ENCODE assay signal across 8 cellular contexts in the genomic region with DNA sequence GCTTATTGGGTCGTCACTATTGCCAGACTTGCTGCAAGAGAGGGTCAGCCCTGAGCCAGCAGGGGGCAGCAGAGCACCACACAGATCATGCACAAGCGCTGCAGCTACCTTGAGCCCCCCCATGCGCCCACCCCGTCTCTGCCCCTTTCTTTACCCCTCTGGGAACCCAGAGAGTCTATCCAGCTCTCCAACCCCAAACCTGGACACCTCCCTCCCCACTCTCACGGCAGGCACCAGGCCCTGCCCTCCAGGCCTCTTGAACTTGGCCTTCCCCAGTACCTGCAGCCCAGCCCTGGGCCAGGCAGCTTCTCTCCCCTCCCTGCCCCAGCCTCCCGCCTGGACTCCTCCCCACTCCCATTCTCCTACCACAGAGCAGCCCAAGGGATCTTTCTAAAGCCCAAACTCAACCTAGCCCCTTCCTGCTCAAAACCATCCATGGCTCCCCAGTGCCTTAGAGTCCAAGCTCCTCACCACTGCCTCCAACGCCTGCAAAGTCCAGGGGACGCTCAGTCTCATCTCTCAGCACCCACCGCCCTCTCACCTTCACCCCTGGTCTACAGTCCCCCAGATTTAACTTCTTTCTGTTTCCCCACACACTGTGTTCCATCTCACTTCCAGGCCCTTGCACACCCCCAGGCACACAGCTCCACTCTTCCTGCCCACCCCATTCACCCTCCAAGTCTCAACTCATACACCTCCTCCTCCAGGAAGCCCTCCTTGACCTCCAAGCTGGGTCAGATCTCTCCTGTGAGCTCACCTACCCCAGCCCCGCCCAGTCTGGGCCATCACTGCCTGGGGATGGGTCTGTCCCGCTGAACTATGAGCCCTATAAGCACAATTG. TPM values are rescaled to one million over a fixed set of nuclear protein-coding genes. Genes with fewer than 3 reads are reported as not detected.
A peak's percentile ranks its signal among the peaks of the same experiment; 100 is the strongest.
DNase-seq lines count a peak whose midpoint lies in the region; ATAC-seq, FAIRE-seq and TF ChIP-seq lines count a peak whose summit lies in the region.

No MANE protein-coding gene starts in this region.

- in situ Hi-C loops in HepG2 (cut with HindIII; ENCODE audit: extremely low pct_ligation_motif_present, low pct_unique_long_range_greater_than_20kb) = loop anchor here (5.0 kb wide), 3 partner anchors 33 to 158 kb away; a partner anchor contains a TSS

- TF ChIP-seq RAD21 in HepG2 (CRISPR knock-in tag; IDR thresholded peaks at IDR 0.05) = peak; percentile 93

- H3K36me3 ChIP-seq in HepG2 (replicated peaks in 1 of 2; ENCODE audit: control insufficient read depth in 1 of 2, insufficient read depth in 2 of 2, low read length in 2 of 2) = no peaks in the 10 kb centered on the region

- no peak for TF ChIP-seq POLR2A in HepG2 (IDR thresholded peaks at IDR 0.05; ENCODE audit: insufficient read depth in 1 of 2, low read depth in 2 of 2, low read length in 2 of 2)

- POLR2A ChIA-PET in HepG2 (lab: Yijun Ruan, JAX) = interaction anchor here (0.7 to 1.9 kb wide), 5 partner anchors 28 to 89 kb away, joined by 3 to 7 read pairs (median 6); no protein-coding TSS in a partner anchor

- no peaks in the 10 kb centered on the region for H3K27me3 ChIP-seq in HepG2 (ENCODE audit: control insufficient read depth in 1 of 2, insufficient read depth in 2 of 2, low read length in 2 of 2)

- no peaks in the 10 kb centered on the region for H4K20me1 ChIP-seq in HepG2 (ENCODE audit: insufficient read depth, low read length)

- H3K9me3 ChIP-seq in HepG2 (ENCODE audit: low read length) = no peaks in the 10 kb centered on the region

- BruUV-seq in HepG2 (replicated peaks; lab: Mats Ljungman, UMichigan) = no TSS peak

- no peak overlapping the region for H3K27ac ChIP-seq in HepG2 (ENCODE audit: extremely low read length, insufficient read depth, low read length)

- no peak overlapping the region for H3K9ac ChIP-seq in HepG2 (ENCODE audit: insufficient read depth, low read depth, low read length)

- TF ChIP-seq CTCF in HepG2 (CRISPR knock-in tag; IDR thresholded peaks at IDR 0.05) = peak; percentile 97

- H3K4me3 ChIP-seq in HepG2 (replicated peaks in 1 of 3; ENCODE audit: insufficient read depth in 1 of 3, low read depth in 2 of 3, low read length in 3 of 3) = peak overlapping the region in 2 of 3 experiments; percentile 18 to 52; a peak in 2 of 6 replicates

- peaks cover 65% of the 10 kb centered on the region for H3K4me1 ChIP-seq in HepG2 (ENCODE audit: insufficient read depth, low read length)

- H3K4me2 ChIP-seq in HepG2 (ENCODE audit: low read depth, low read length) = peak overlapping the region; percentile 66

- H2AFZ ChIP-seq in HepG2 (ENCODE audit: low read length) = no peak overlapping the region

- DNase-seq in SIG-M5 treated with dmso at 0.1 percent for 504 hours (lab: John Stamatoyannopoulos, UW; ENCODE audit: unreplicated experiment) = peak; percentile 27
- no peak for DNase-seq in SIG-M5 (lab: John Stamatoyannopoulos, UW)
- peak; percentile 45 for DNase-seq in NCI-H2171 (lab: John Stamatoyannopoulos, UW)
- peak; percentile 75 to 81 for DNase-seq in activated CD4-positive, alpha-beta T cell treated with anti-CD3 and anti-CD28 coated beads for 24 hours (ENCODE audit: low read depth in 2 of 2)
- DNase-seq in cerebellum (ENCODE audit: low spot score) = peak; percentile 26
- peak; percentile 63 for DNase-seq in HepG2 (ENCODE audit: low spot score)
- DNase-seq in stimulated activated CD4-positive, alpha-beta T cell treated with anti-CD3 and anti-CD28 coated beads, TNF-alpha, amount 100 ng/mL, for 1 hour (ENCODE audit: low read depth in 3 of 3, low spot score in 1 of 3) = peak; percentile 44 to 77 (median 60)

- CTCF ChIA-PET in HepG2 (lab: Yijun Ruan, JAX; ENCODE audit: low intra/inter-chr PET ratio, low total read pairs) = interaction anchor here (1.1 to 4.6 kb wide), 5 partner anchors 28 to 155 kb away, joined by 3 to 34 read pairs (median 11); no protein-coding TSS in a partner anchor

- TF ChIP-seq EP300 in HepG2 (IDR thresholded peaks at IDR 0.05; ENCODE audit: low read depth in 2 of 2, low read length in 2 of 2) (no peak), HepG2 (CRISPR knock-in tag; IDR thresholded peaks at IDR 0.05; ENCODE audit: borderline replicate concordance) (no peak)

- no peak for FAIRE-seq in HepG2 (lab: Jason Lieb, UNC)

- no peaks in the 10 kb centered on the region for H3K79me2 ChIP-seq in HepG2 (ENCODE audit: insufficient read depth, low read length)

- 16% methylated on average over 10 of the region's 11 CpGs for WGBS in HepG2 (ENCODE audit: low lambda C conversion rate)

- peak; percentile 85 for ATAC-seq in HepG2
- ATAC-seq in GM19463 (IDR thresholded peaks at IDR 0.05; ENCODE audit: unreplicated experiment) = no peak

- intact Hi-C loops in HepG2 (cut with micrococcal nuclease; ENCODE audit: unreplicated experiment) = loop anchor here (1.0 kb wide), 2 partner anchors 81 to 156 kb away; no protein-coding TSS in a partner anchor

RNA-seq across cellular contexts. Expression of a gene that starts 9.4 kb away (rescaled TPM):
- total RNA-seq in cerebellum (not detected), HepG2 (2016; rRNA removed; fragmentation: Illumina TruSeq; extraction: Trizol) (not detected in 2 replicates)
- total RNA-seq in HepG2 (2016; cell fraction: cytosol; rRNA removed; fragmentation: Illumina TruSeq; extraction: Trizol; ENCODE audit: low read depth) = not detected in 2 replicates
- not detected in 2 replicates for total RNA-seq in HepG2 (2016; cell fraction: insoluble cytoplasmic fraction; rRNA removed; fragmentation: Illumina TruSeq; extraction: Trizol)
- total RNA-seq in HepG2 (2016; cell fraction: membrane; rRNA removed; fragmentation: Illumina TruSeq; extraction: Trizol) = not detected in 2 replicates
- total RNA-seq in HepG2 (2016; cell fraction: nucleus; rRNA removed; fragmentation: Illumina TruSeq; extraction: Trizol) = not detected in 2 replicates
- not detected in 2 replicates for polyA plus RNA-seq in HepG2 (2011; rRNA removed)
- not detected in 2 replicates for polyA plus RNA-seq in HepG2 (2011; cell fraction: cytosol; rRNA removed)
- not detected in 2 replicates for polyA plus RNA-seq in HepG2 (2011; cell fraction: nucleus; rRNA removed)
- not detected in 2 replicates for polyA plus RNA-seq in HepG2 (2012)
- not detected in 2 replicates for polyA plus RNA-seq in HepG2 (2016; cell fraction: cytosol; fragmentation: Illumina TruSeq; extraction: Trizol; ENCODE audit: low read depth)
- not detected in 2 replicates for polyA plus RNA-seq in HepG2 (2016; cell fraction: insoluble cytoplasmic fraction; fragmentation: Illumina TruSeq; extraction: Trizol; ENCODE audit: low read depth)
- polyA plus RNA-seq in HepG2 (2016; cell fraction: membrane; fragmentation: Illumina TruSeq; extraction: Trizol; ENCODE audit: low read depth) = not detected in 2 replicates
- not detected in 2 replicates for polyA plus RNA-seq in HepG2 (2016; cell fraction: nucleus; fragmentation: Illumina TruSeq; extraction: Trizol; ENCODE audit: insufficient read depth, low read depth)
- polyA minus RNA-seq in HepG2 (2011; rRNA and poly(A)+ RNA removed; ENCODE audit: low replicate concordance) = not detected in 2 replicates
- polyA minus RNA-seq in HepG2 (2011; cell fraction: cytosol; rRNA and poly(A)+ RNA removed) = not detected in 2 replicates
- not detected in 2 replicates for polyA minus RNA-seq in HepG2 (2011; cell fraction: nucleus; rRNA and poly(A)+ RNA removed)

RNA-seq across cellular contexts. Expression of a gene that starts 18.2 kb away (rescaled TPM):
- total RNA-seq in cerebellum (1.8 TPM), HepG2 (2016; rRNA removed; fragmentation: Illumina TruSeq; extraction: Trizol) (0.66 and 1.3 TPM in 2 replicates)
- total RNA-seq in HepG2 (2016; cell fraction: cytosol; rRNA removed; fragmentation: Illumina TruSeq; extraction: Trizol; ENCODE audit: low read depth) = 0.18 and 0.30 TPM in 2 replicates
- 0.22 and 1.3 TPM in 2 replicates for total RNA-seq in HepG2 (2016; cell fraction: insoluble cytoplasmic fraction; rRNA removed; fragmentation: Illumina TruSeq; extraction: Trizol)
- 0.38 and 0.65 TPM in 2 replicates for total RNA-seq in HepG2 (2016; cell fraction: membrane; rRNA removed; fragmentation: Illumina TruSeq; extraction: Trizol)
- 2.7 and 2.8 TPM in 2 replicates for total RNA-seq in HepG2 (2016; cell fraction: nucleus; rRNA removed; fragmentation: Illumina TruSeq; extraction: Trizol)
- 4.0 and 6.3 TPM in 2 replicates for polyA plus RNA-seq in HepG2 (2011; rRNA removed)
- polyA plus RNA-seq in HepG2 (2011; cell fraction: cytosol; rRNA removed) = 1.3 and 1.5 TPM in 2 replicates
- 16.3 and 18.1 TPM in 2 replicates for polyA plus RNA-seq in HepG2 (2011; cell fraction: nucleus; rRNA removed)
- polyA plus RNA-seq in HepG2 (2012) = 4.6 and 6.9 TPM in 2 replicates
- polyA plus RNA-seq in HepG2 (2016; cell fraction: cytosol; fragmentation: Illumina TruSeq; extraction: Trizol; ENCODE audit: low read depth) = 0.32 and 0.38 TPM in 2 replicates
- 0.47 and 0.99 TPM in 2 replicates for polyA plus RNA-seq in HepG2 (2016; cell fraction: insoluble cytoplasmic fraction; fragmentation: Illumina TruSeq; extraction: Trizol; ENCODE audit: low read depth)
- 0.88 and 0.98 TPM in 2 replicates for polyA plus RNA-seq in HepG2 (2016; cell fraction: membrane; fragmentation: Illumina TruSeq; extraction: Trizol; ENCODE audit: low read depth)
- polyA plus RNA-seq in HepG2 (2016; cell fraction: nucleus; fragmentation: Illumina TruSeq; extraction: Trizol; ENCODE audit: insufficient read depth, low read depth) = 11.9 and 13.8 TPM in 2 replicates
- 6.6 and 9.0 TPM in 2 replicates for polyA minus RNA-seq in HepG2 (2011; rRNA and poly(A)+ RNA removed; ENCODE audit: low replicate concordance)
- polyA minus RNA-seq in HepG2 (2011; cell fraction: cytosol; rRNA and poly(A)+ RNA removed) = 0.59 and 0.88 TPM in 2 replicates
- polyA minus RNA-seq in HepG2 (2011; cell fraction: nucleus; rRNA and poly(A)+ RNA removed) = 11.7 and 11.8 TPM in 2 replicates

RNA-seq across cellular contexts. Expression of a gene that starts 45.8 kb away (rescaled TPM):
- 15.9 TPM for total RNA-seq in cerebellum
- total RNA-seq in HepG2 (2016; rRNA removed; fragmentation: Illumina TruSeq; extraction: Trizol) = 18.4 and 43.4 TPM in 2 replicates
- 5.4 and 5.5 TPM in 2 replicates for total RNA-seq in HepG2 (2016; cell fraction: cytosol; rRNA removed; fragmentation: Illumina TruSeq; extraction: Trizol; ENCODE audit: low read depth)
- 16.1 and 39.6 TPM in 2 replicates for total RNA-seq in HepG2 (2016; cell fraction: insoluble cytoplasmic fraction; rRNA removed; fragmentation: Illumina TruSeq; extraction: Trizol)
- total RNA-seq in HepG2 (2016; cell fraction: membrane; rRNA removed; fragmentation: Illumina TruSeq; extraction: Trizol) = 18.0 and 18.1 TPM in 2 replicates
- 37.4 and 45.5 TPM in 2 replicates for total RNA-seq in HepG2 (2016; cell fraction: nucleus; rRNA removed; fragmentation: Illumina TruSeq; extraction: Trizol)
- 46.6 and 59.5 TPM in 2 replicates for polyA plus RNA-seq in HepG2 (2011; rRNA removed)
- polyA plus RNA-seq in HepG2 (2011; cell fraction: cytosol; rRNA removed) = 53.0 and 55.6 TPM in 2 replicates
- polyA plus RNA-seq in HepG2 (2011; cell fraction: nucleus; rRNA removed) = 60.5 and 72.7 TPM in 2 replicates
- polyA plus RNA-seq in HepG2 (2012) = 26.0 and 35.8 TPM in 2 replicates
- 4.1 and 4.5 TPM in 2 replicates for polyA plus RNA-seq in HepG2 (2016; cell fraction: cytosol; fragmentation: Illumina TruSeq; extraction: Trizol; ENCODE audit: low read depth)
- 14.1 and 16.5 TPM in 2 replicates for polyA plus RNA-seq in HepG2 (2016; cell fraction: insoluble cytoplasmic fraction; fragmentation: Illumina TruSeq; extraction: Trizol; ENCODE audit: low read depth)
- polyA plus RNA-seq in HepG2 (2016; cell fraction: membrane; fragmentation: Illumina TruSeq; extraction: Trizol; ENCODE audit: low read depth) = 9.4 and 9.9 TPM in 2 replicates
- polyA plus RNA-seq in HepG2 (2016; cell fraction: nucleus; fragmentation: Illumina TruSeq; extraction: Trizol; ENCODE audit: insufficient read depth, low read depth) = 59.3 and 60.4 TPM in 2 replicates
- 69.1 and 105 TPM in 2 replicates for polyA minus RNA-seq in HepG2 (2011; rRNA and poly(A)+ RNA removed; ENCODE audit: low replicate concordance)
- 34.7 and 43.2 TPM in 2 replicates for polyA minus RNA-seq in HepG2 (2011; cell fraction: cytosol; rRNA and poly(A)+ RNA removed)
- polyA minus RNA-seq in HepG2 (2011; cell fraction: nucleus; rRNA and poly(A)+ RNA removed) = 56.0 and 67.4 TPM in 2 replicates

RNA-seq across cellular contexts. Expression of a gene that starts 59.0 kb away (rescaled TPM):
- total RNA-seq in cerebellum (1.2 TPM), HepG2 (2016; rRNA removed; fragmentation: Illumina TruSeq; extraction: Trizol) (2.0 and 4.0 TPM in 2 replicates)
- total RNA-seq in HepG2 (2016; cell fraction: cytosol; rRNA removed; fragmentation: Illumina TruSeq; extraction: Trizol; ENCODE audit: low read depth) = 4.5 and 8.9 TPM in 2 replicates
- 1.9 and 4.2 TPM in 2 replicates for total RNA-seq in HepG2 (2016; cell fraction: insoluble cytoplasmic fraction; rRNA removed; fragmentation: Illumina TruSeq; extraction: Trizol)
- total RNA-seq in HepG2 (2016; cell fraction: membrane; rRNA removed; fragmentation: Illumina TruSeq; extraction: Trizol) = 8.2 and 10.1 TPM in 2 replicates
- total RNA-seq in HepG2 (2016; cell fraction: nucleus; rRNA removed; fragmentation: Illumina TruSeq; extraction: Trizol) = 3.1 and 4.6 TPM in 2 replicates
- 2.3 and 2.6 TPM in 2 replicates for polyA plus RNA-seq in HepG2 (2011; rRNA removed)
- polyA plus RNA-seq in HepG2 (2011; cell fraction: cytosol; rRNA removed) = 1.8 and 3.4 TPM in 2 replicates
- 23.1 and 29.5 TPM in 2 replicates for polyA plus RNA-seq in HepG2 (2011; cell fraction: nucleus; rRNA removed)
- polyA plus RNA-seq in HepG2 (2012) = 6.8 and 9.9 TPM in 2 replicates
- polyA plus RNA-seq in HepG2 (2016; cell fraction: cytosol; fragmentation: Illumina TruSeq; extraction: Trizol; ENCODE audit: low read depth) = 13.0 TPM in 2 replicates
- 8.2 and 12.0 TPM in 2 replicates for polyA plus RNA-seq in HepG2 (2016; cell fraction: insoluble cytoplasmic fraction; fragmentation: Illumina TruSeq; extraction: Trizol; ENCODE audit: low read depth)
- 18.9 and 20.6 TPM in 2 replicates for polyA plus RNA-seq in HepG2 (2016; cell fraction: membrane; fragmentation: Illumina TruSeq; extraction: Trizol; ENCODE audit: low read depth)
- polyA plus RNA-seq in HepG2 (2016; cell fraction: nucleus; fragmentation: Illumina TruSeq; extraction: Trizol; ENCODE audit: insufficient read depth, low read depth) = 17.9 and 18.7 TPM in 2 replicates
- 5.3 and 5.6 TPM in 2 replicates for polyA minus RNA-seq in HepG2 (2011; rRNA and poly(A)+ RNA removed; ENCODE audit: low replicate concordance)
- 4.7 and 5.7 TPM in 2 replicates for polyA minus RNA-seq in HepG2 (2011; cell fraction: cytosol; rRNA and poly(A)+ RNA removed)
- 3.2 and 4.1 TPM in 2 replicates for polyA minus RNA-seq in HepG2 (2011; cell fraction: nucleus; rRNA and poly(A)+ RNA removed)
